In genomic region chr14:95533391-95533821, GRCh38 we compare ENCODE assay signal across 8 cellular contexts. TPM values are rescaled to one million over a fixed set of nuclear protein-coding genes. Genes with fewer than 3 reads are reported as not detected.
DNase-seq lines count a peak whose midpoint lies in the region; FAIRE-seq and TF ChIP-seq lines count a peak whose summit lies in the region.

No MANE protein-coding gene starts in this region.

- WGBS in small intestine, 3 donors = 0 to 3% (median 2%) methylated on average over 10 of the region's 10 CpGs

- H3K27ac ChIP-seq in small intestine (ENCODE audit: low read depth in 1 of 2, low read length in 1 of 2) = no peak overlapping the region

- peaks cover 7 to 15% of the 10 kb centered on the region in 2 donors for H3K4me1 ChIP-seq in small intestine (ENCODE audit: control insufficient read depth in 2 of 2, insufficient read depth in 1 of 2, low read depth in 1 of 2, low read length in 1 of 2)

- H3K36me3 ChIP-seq in small intestine (ENCODE audit: control insufficient read depth in 2 of 2, insufficient read depth in 2 of 2, low read length in 2 of 2) = no peaks in the 10 kb centered on the region

- no peak for FAIRE-seq in small intestine (lab: Jason Lieb, UNC)

- H3K4me3 ChIP-seq in GM08714 (ENCODE audit: low read length) (peak overlapping the region; percentile 95), WI38 (ENCODE audit: low read depth, low read length) (peak overlapping the region; percentile 88), small intestine (ENCODE audit: low read depth in 1 of 2, low read length in 2 of 2) (peak overlapping the region in 1 of 2 donors; percentile 78)

- DNase-seq in NCI-H1105 (lab: John Stamatoyannopoulos, UW) (peak; percentile 67), glomerular visceral epithelial cell (ENCODE audit: extremely low spot score) (peak; percentile 38), small intestine (peak; percentile 50), DMS153 treated with DMSO at 0.1 percent for 48 hours (lab: John Stamatoyannopoulos, UW; ENCODE audit: unreplicated experiment) (no peak), T-helper 9 cell (no peak), H4 (ENCODE audit: low spot score) (no peak)

- no peaks in the 10 kb centered on the region for H3K27me3 ChIP-seq in small intestine (ENCODE audit: control insufficient read depth in 2 of 2, insufficient read depth in 2 of 2, low read length in 2 of 2)

- no peaks in the 10 kb centered on the region for H3K9me3 ChIP-seq in small intestine (ENCODE audit: control insufficient read depth, low read depth)

- no peak for TF ChIP-seq CTCF in WI38 (IDR thresholded peaks at IDR 0.05; ENCODE audit: low read depth, low read length)

RNA-seq across cellular contexts. Expression of gene GLRX5, which starts 1.4 kb away (rescaled TPM):
- 10 to 100 TPM; 53.5 to 80.5 (median 54.0) TPM for polyA plus RNA-seq in small intestine
- total RNA-seq in H4 (2014; rRNA removed; shearing (Covaris generic)) = 74.4 and 79.7 TPM in 2 replicates

RNA-seq across cellular contexts. Expression of gene SYNE3, which starts 17.0 kb away (rescaled TPM):
- 1 to 10 TPM in 2 of 3 donors, under 1 TPM in 1; 0.81 to 5.0 (median 1.8) TPM for polyA plus RNA-seq in small intestine
- total RNA-seq in H4 (2014; rRNA removed; shearing (Covaris generic)) = 0.75 and 1.4 TPM in 2 replicates

Comparison
In these comparisons a context has a peak if more than half of its experiments do, and no peak if none do; other contexts are left out.
1. DNase-seq: peak in NCI-H1105 (single experiment), glomerular visceral epithelial cell (single experiment) and small intestine (single experiment); none in DMS153 treated with DMSO at 0.1 percent for 48 hours (single experiment), T-helper 9 cell (single experiment) and H4 (single experiment).